8 cellular contexts compared by ENCODE assay signal in genomic region chr6:47780510-47781356, GRCh38. TPM values are rescaled to one million over a fixed set of nuclear protein-coding genes. Genes with fewer than 3 reads are reported as not detected.
DNase-seq lines count a peak whose midpoint lies in the region; ATAC-seq and TF ChIP-seq lines count a peak whose summit lies in the region.

No MANE protein-coding gene starts in this region.

- no peaks in the 10 kb centered on the region for H3K79me2 ChIP-seq in OCI-LY7 (ENCODE audit: insufficient read depth, low read depth, low read length)

- CTCF ChIA-PET in OCI-LY7 (lab: Charles Lee; ENCODE audit: unreplicated experiment): no interaction called here

- H3K4me3 ChIP-seq in GM06990 (replicated peaks; ENCODE audit: low read depth, low read length) (no peak overlapping the region), OCI-LY7 (ENCODE audit: low read depth, low read length, poor library complexity, severe bottlenecking) (no peak overlapping the region), retinal pigment epithelial cell (ENCODE audit: low read length) (no peak overlapping the region)

- intact Hi-C loops in OCI-LY7 (cut with micrococcal nuclease; ENCODE audit: unreplicated experiment): loop anchor here (1.0 to 10.0 kb wide), 3 partner anchors 150 to 466 kb away; no protein-coding TSS in a partner anchor
- intact Hi-C loops in left cardiac atrium (cut with DNase I): loop anchor here (1.0 to 5.0 kb wide), 3 partner anchors 148 to 366 kb away; no protein-coding TSS in a partner anchor

- H2AFZ ChIP-seq in OCI-LY7 (ENCODE audit: low read length): peak overlapping the region; percentile 26; the same call in 1 of the 2 replicates

- no peaks in the 10 kb centered on the region for H3K27me3 ChIP-seq in GM06990 (replicated peaks; ENCODE audit: control insufficient read depth, insufficient read depth, low read length)

- DNase-seq in GM06990 (ENCODE audit: extremely low read depth, insufficient read length) (no peak), OCI-LY7 (ENCODE audit: low spot score) (peak; percentile 67), left cardiac atrium (no peak), retinal pigment epithelial cell (ENCODE audit: low read depth) (peak; percentile 30), 8988T (no peak)
- peak in 1 of 2 donors; percentile 24 for DNase-seq in activated naive CD4-positive, alpha-beta T cell treated with anti-CD3 and anti-CD28 coated beads, Interleukin-2, amount 50 U/mL, for 72 hours (ENCODE audit: low spot score in 2 of 2)

- H3K9me3 ChIP-seq in OCI-LY7 (ENCODE audit: low read length): no peaks in the 10 kb centered on the region

- ATAC-seq in GM21737 (IDR thresholded peaks at IDR 0.05; ENCODE audit: unreplicated experiment) (peak; percentile 90), left cardiac atrium (peak; percentile 89 to 90)
- peak; percentile 68 to 93 for ATAC-seq in activated naive CD4-positive, alpha-beta T cell treated with anti-CD3 and anti-CD28 coated beads, Interleukin-2, amount 50 U/mL, for 72 hours

- TF ChIP-seq RAD21 in Ishikawa (IDR thresholded peaks at IDR 0.05; ENCODE audit: low read depth): peak; percentile 88

- TF ChIP-seq CTCF in GM06990 (IDR thresholded peaks at IDR 0.05; ENCODE audit: insufficient read depth, low read length, poor library complexity, severe bottlenecking): peak; percentile 59
- peak; percentile 91 for TF ChIP-seq CTCF in OCI-LY7 (conservative IDR thresholded peaks at IDR 0.05; ENCODE audit: low read length)
- TF ChIP-seq CTCF in retinal pigment epithelial cell (conservative IDR thresholded peaks at IDR 0.05; ENCODE audit: low read depth, low read length): peak; percentile 76

- no peaks in the 10 kb centered on the region for H3K9me3 Mint-ChIP-seq in activated naive CD4-positive, alpha-beta T cell treated with anti-CD3 and anti-CD28 coated beads, Interleukin-2, amount 50 U/mL, for 72 hours

- no peak for TF ChIP-seq EP300 in Ishikawa (IDR thresholded peaks at IDR 0.05; ENCODE audit: borderline replicate concordance)

- no peaks in the 10 kb centered on the region for H3K9me2 ChIP-seq in OCI-LY7 (ENCODE audit: insufficient read depth, low read length)

- no peaks in the 10 kb centered on the region for H3K36me3 Mint-ChIP-seq in activated naive CD4-positive, alpha-beta T cell treated with anti-CD3 and anti-CD28 coated beads, Interleukin-2, amount 50 U/mL, for 72 hours

- no peak overlapping the region for H3K27ac Mint-ChIP-seq in activated naive CD4-positive, alpha-beta T cell treated with anti-CD3 and anti-CD28 coated beads, Interleukin-2, amount 50 U/mL, for 72 hours

- no peaks in the 10 kb centered on the region for H4K20me1 ChIP-seq in OCI-LY7 (ENCODE audit: insufficient read depth, low read length)

- no peak overlapping the region for H3K27ac ChIP-seq in OCI-LY7 (ENCODE audit: low read depth, low read length, poor library complexity, severe bottlenecking)

- no TSS peak for BruUV-seq in OCI-LY7 (replicated peaks; lab: Mats Ljungman, UMichigan)

- no peaks in the 10 kb centered on the region for H3K36me3 ChIP-seq in GM06990 (ENCODE audit: control insufficient read depth, insufficient read depth, low read length)
- no peaks in the 10 kb centered on the region for H3K36me3 ChIP-seq in OCI-LY7 (ENCODE audit: insufficient read depth, low read length)

- H3K4me1 ChIP-seq in OCI-LY7 (ENCODE audit: insufficient read depth, low read length, poor library complexity, severe bottlenecking): no peaks in the 10 kb centered on the region

- 0 out of 2 replicates have a peak overlapping the region, but pooled peaks have one; percentile 6 for H3K4me2 ChIP-seq in OCI-LY7 (ENCODE audit: low read length)

- POLR2A ChIA-PET in OCI-LY7 (lab: Charles Lee): interaction anchor here (0.6 to 0.7 kb wide), 3 partner anchors 98 to 917 kb away, joined by 3 to 4 read pairs (median 3); no protein-coding TSS in a partner anchor

TF ChIP-seq in Ishikawa, 13 proteins besides CTCF, POLR2A, EP300 and RAD21:
- TF ChIP-seq TCF12 (IDR thresholded peaks at IDR 0.05; ENCODE audit: low read depth): no peak
- TF ChIP-seq CEBPB (IDR thresholded peaks at IDR 0.05): no peak
- TF ChIP-seq EGR1 (IDR thresholded peaks at IDR 0.05): no peak
- no peak for TF ChIP-seq REST (IDR thresholded peaks at IDR 0.05; ENCODE audit: low read depth)
- TF ChIP-seq NFIC (IDR thresholded peaks at IDR 0.05): no peak
- TF ChIP-seq YY1 (IDR thresholded peaks at IDR 0.05; ENCODE audit: low read depth): no peak
- no peak for TF ChIP-seq MAX (IDR thresholded peaks at IDR 0.05)
- TF ChIP-seq TAF1 (IDR thresholded peaks at IDR 0.05; ENCODE audit: low read depth): no peak
- TF ChIP-seq TEAD4 (IDR thresholded peaks at IDR 0.05): no peak
- no peak for TF ChIP-seq CREB1 (IDR thresholded peaks at IDR 0.05; ENCODE audit: low read depth)
- no peak for TF ChIP-seq ZBTB7A (IDR thresholded peaks at IDR 0.05; ENCODE audit: low read depth)
- TF ChIP-seq USF1 (IDR thresholded peaks at IDR 0.05): no peak
- no peak for TF ChIP-seq FOXM1 (IDR thresholded peaks at IDR 0.05; ENCODE audit: borderline replicate concordance, low read depth)

RNA-seq across cellular contexts. Expression of gene OPN5, which starts 1.1 kb away (rescaled TPM):
- not detected in 2 replicates for total RNA-seq in OCI-LY7 (2014; rRNA removed; shearing (Covaris generic))
- total RNA-seq in OCI-LY7 (2022): not detected in 2 replicates
- not detected for total RNA-seq in activated naive CD4-positive, alpha-beta T cell treated with anti-CD3 and anti-CD28 coated beads, Interleukin-2, amount 50 U/mL, for 72 hours
- not detected for total RNA-seq in left cardiac atrium

Comparison
In these comparisons a context has a peak if more than half of its experiments do, and no peak if none do; other contexts are left out.
1. DNase-seq: peak in OCI-LY7 (single experiment) and retinal pigment epithelial cell (single experiment); none in GM06990 (single experiment), left cardiac atrium (single experiment) and 8988T (single experiment).
2. Peak in every context shown above with its lines, with median percentiles within 50 percentile points of each other: CTCF ChIP-seq and ATAC-seq.